8 cellular contexts compared by ENCODE assay signal in the genomic region with DNA sequence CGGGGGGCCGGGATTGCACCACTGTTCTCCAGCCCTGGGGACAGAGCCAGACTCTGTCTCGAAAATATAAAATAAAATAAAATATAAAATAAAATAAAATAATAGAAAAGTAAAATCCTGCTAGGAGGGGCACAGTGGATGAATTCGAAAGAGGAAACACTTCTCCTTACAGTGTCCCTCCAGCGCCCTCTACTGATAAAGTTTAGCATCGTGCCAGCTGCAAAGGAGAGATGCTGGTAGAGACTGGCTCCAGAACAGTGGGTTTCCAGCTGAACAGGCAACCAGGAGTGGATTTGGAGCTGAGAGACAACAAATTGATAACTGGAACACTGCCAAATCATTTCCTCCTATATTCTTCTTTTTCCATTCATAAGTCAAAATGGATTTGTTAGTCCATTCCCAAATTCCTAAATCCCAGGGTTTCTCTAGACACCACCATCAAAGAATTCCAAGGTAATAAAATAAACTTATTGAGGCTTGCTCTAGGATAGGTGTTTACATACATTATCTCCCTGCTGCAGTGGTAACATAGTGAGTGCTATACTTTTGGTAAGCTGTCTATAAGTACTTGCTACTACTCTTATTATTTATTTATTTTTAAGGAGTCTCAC. TPM values are rescaled to one million over a fixed set of nuclear protein-coding genes. Genes with fewer than 3 reads are reported as not detected.
A peak's percentile ranks its signal among the peaks of the same experiment; 100 is the strongest.
DNase-seq lines count a peak whose midpoint lies in the region; ATAC-seq and TF ChIP-seq lines count a peak whose summit lies in the region.

No MANE protein-coding gene starts in this region.

- H3K27me3 ChIP-seq in Loucy (ENCODE audit: insufficient read depth, low read length, poor library complexity, severe bottlenecking): no peaks in the 10 kb centered on the region
- no peaks in the 10 kb centered on the region for H3K27me3 ChIP-seq in RWPE2 (ENCODE audit: insufficient read depth, poor library complexity, severe bottlenecking)
- H3K27me3 ChIP-seq in foreskin keratinocyte: peaks cover 15% of the 10 kb centered on the region
- H3K27me3 ChIP-seq in parathyroid adenoma (ENCODE audit: control insufficient read depth, insufficient read depth, low read length): no peaks in the 10 kb centered on the region
- H3K27me3 ChIP-seq in upper lobe of left lung: no peaks in the 10 kb centered on the region

- 25 to 29% methylated on average over 6 of the region's 6 CpGs for WGBS in upper lobe of left lung, 2 donors

- H3K4me3 Mint-ChIP-seq in activated T-helper 17 cell treated with anti-CD3 and anti-CD28 coated beads, Interleukin-2, amount 50 U/mL, for 72 hours: no peak overlapping the region

- H3K9me3 Mint-ChIP-seq in activated T-helper 17 cell treated with anti-CD3 and anti-CD28 coated beads, Interleukin-2, amount 50 U/mL, for 72 hours: no peaks in the 10 kb centered on the region

- peak; percentile 74 for DNase-seq in D341Med (ENCODE audit: low spot score)
- DNase-seq in RWPE2 (ENCODE audit: low spot score): no peak
- peak in 1 of 2 donors; percentile 52 for DNase-seq in foreskin keratinocyte
- DNase-seq in upper lobe of left lung: peak; percentile 21 to 64

- H3K4me3 ChIP-seq in Loucy (ENCODE audit: low read length, poor library complexity, severe bottlenecking) (peak overlapping the region; percentile 31), RWPE2 (ENCODE audit: severe bottlenecking) (no peak overlapping the region), parathyroid adenoma (ENCODE audit: low read depth, low read length) (no peak overlapping the region), upper lobe of left lung (no peak overlapping the region)

- no peaks in the 10 kb centered on the region for H3K9me2 ChIP-seq in Loucy (replicated peaks; ENCODE audit: low read depth, low read length)

- no peaks in the 10 kb centered on the region for H4K20me1 ChIP-seq in Loucy (ENCODE audit: insufficient read depth, low read length, poor library complexity, severe bottlenecking)

- peak; percentile 80 for TF ChIP-seq CTCF in Loucy (conservative IDR thresholded peaks at IDR 0.05; ENCODE audit: low read length)
- TF ChIP-seq CTCF in RWPE2 (IDR thresholded peaks at IDR 0.05; ENCODE audit: poor library complexity, severe bottlenecking): peak; percentile 81
- peak; percentile 80 for TF ChIP-seq CTCF in foreskin keratinocyte (conservative IDR thresholded peaks at IDR 0.05)
- TF ChIP-seq CTCF in parathyroid adenoma (IDR thresholded peaks at IDR 0.05): peak; percentile 44
- TF ChIP-seq CTCF in upper lobe of left lung (IDR thresholded peaks at IDR 0.05): peak; percentile 35 to 81 (median 52)

- H3K36me3 ChIP-seq in Loucy (ENCODE audit: insufficient read depth, low read length): no peaks in the 10 kb centered on the region
- H3K36me3 ChIP-seq in RWPE2 (ENCODE audit: low read depth): no peaks in the 10 kb centered on the region
- H3K36me3 ChIP-seq in parathyroid adenoma (ENCODE audit: control insufficient read depth, insufficient read depth, low read length): no peaks in the 10 kb centered on the region
- no peaks in the 10 kb centered on the region for H3K36me3 ChIP-seq in upper lobe of left lung

- no peak overlapping the region for H3K9ac ChIP-seq in Loucy (ENCODE audit: low read depth, low read length, poor library complexity, severe bottlenecking)
- H3K9ac ChIP-seq in parathyroid adenoma: no peak overlapping the region

- ATAC-seq in GM21576 (IDR thresholded peaks at IDR 0.05; ENCODE audit: unreplicated experiment): peak; percentile 52
- peak; percentile 66 for ATAC-seq in RWPE2 (ENCODE audit: low read depth)
- peak; percentile 63 for ATAC-seq in activated T-helper 17 cell treated with anti-CD3 and anti-CD28 coated beads, Interleukin-2, amount 50 U/mL, for 72 hours (replicated peaks)
- peak; percentile 72 for ATAC-seq in foreskin keratinocyte
- ATAC-seq in upper lobe of left lung (ENCODE audit: low FRiP score in 2 of 2): peak; percentile 82 to 83

- H3K4me2 ChIP-seq in Loucy (ENCODE audit: low read depth, low read length, poor library complexity, severe bottlenecking) (peak overlapping the region; percentile 37), parathyroid adenoma (ENCODE audit: low read length) (no peak overlapping the region)

- H3K27me3 Mint-ChIP-seq in activated T-helper 17 cell treated with anti-CD3 and anti-CD28 coated beads, Interleukin-2, amount 50 U/mL, for 72 hours: peaks cover 11% of the 10 kb centered on the region

- peak overlapping the region; percentile 25 for H2AFZ ChIP-seq in Loucy (ENCODE audit: low read length)
- H2AFZ ChIP-seq in parathyroid adenoma: no peak overlapping the region

- H3K36me3 Mint-ChIP-seq in activated T-helper 17 cell treated with anti-CD3 and anti-CD28 coated beads, Interleukin-2, amount 50 U/mL, for 72 hours (ENCODE audit: low read depth): no peaks in the 10 kb centered on the region

- H3K9me3 ChIP-seq in Loucy (ENCODE audit: insufficient read depth, low read depth, low read length) (no peaks in the 10 kb centered on the region), RWPE2 (ENCODE audit: severe bottlenecking) (no peaks in the 10 kb centered on the region), parathyroid adenoma (ENCODE audit: control insufficient read depth, low read length) (no peaks in the 10 kb centered on the region), upper lobe of left lung (no peaks in the 10 kb centered on the region)

- no peak for TF ChIP-seq POLR2A in upper lobe of left lung (IDR thresholded peaks at IDR 0.05)

- TF ChIP-seq EP300 in upper lobe of left lung (IDR thresholded peaks at IDR 0.05): no peak

- H3K4me1 ChIP-seq in Loucy (ENCODE audit: insufficient read depth, low read length, poor library complexity, severe bottlenecking): no peaks in the 10 kb centered on the region
- no peaks in the 10 kb centered on the region for H3K4me1 ChIP-seq in RWPE2 (ENCODE audit: insufficient read depth, poor library complexity, severe bottlenecking)
- H3K4me1 ChIP-seq in foreskin keratinocyte: no peaks in the 10 kb centered on the region
- H3K4me1 ChIP-seq in parathyroid adenoma: no peaks in the 10 kb centered on the region
- H3K4me1 ChIP-seq in upper lobe of left lung: peaks cover 0 to 9% (median 2%) of the 10 kb centered on the region in 4 donors

- no peak overlapping the region for H3K27ac Mint-ChIP-seq in activated T-helper 17 cell treated with anti-CD3 and anti-CD28 coated beads, Interleukin-2, amount 50 U/mL, for 72 hours

- no peak overlapping the region for H3K27ac ChIP-seq in RWPE2 (ENCODE audit: poor library complexity, severe bottlenecking)
- no peak overlapping the region for H3K27ac ChIP-seq in foreskin keratinocyte
- no peak overlapping the region for H3K27ac ChIP-seq in parathyroid adenoma
- H3K27ac ChIP-seq in upper lobe of left lung: no peak overlapping the region

- H3F3A ChIP-seq in Loucy (ENCODE audit: low read depth): no peaks in the 10 kb centered on the region

- H3K79me2 ChIP-seq in Loucy (ENCODE audit: insufficient read depth, low read length) (no peaks in the 10 kb centered on the region), parathyroid adenoma (no peaks in the 10 kb centered on the region)

- H3K4me1 Mint-ChIP-seq in activated T-helper 17 cell treated with anti-CD3 and anti-CD28 coated beads, Interleukin-2, amount 50 U/mL, for 72 hours: no peaks in the 10 kb centered on the region

RNA-seq across cellular contexts. Expression of a gene that starts 31.7 kb away (rescaled TPM):
- 10 to 100 TPM; 14.7 to 25.8 TPM for total RNA-seq in activated T-helper 17 cell treated with anti-CD3 and anti-CD28 coated beads, Interleukin-2, amount 50 U/mL, for 72 hours
- 38.1 and 41.5 TPM in 2 replicates for total RNA-seq in foreskin keratinocyte
- 32.5 and 37.6 TPM in 2 replicates for polyA plus RNA-seq in foreskin keratinocyte
- 10 to 100 TPM in 2 of 6 donors, 1 to 10 TPM in 4; 2.6 to 18.0 (median 9.5) TPM for total RNA-seq in upper lobe of left lung

RNA-seq across cellular contexts. Expression of a gene that starts 32.4 kb away (rescaled TPM):
- not detected for total RNA-seq in activated T-helper 17 cell treated with anti-CD3 and anti-CD28 coated beads, Interleukin-2, amount 50 U/mL, for 72 hours
- total RNA-seq in foreskin keratinocyte (not detected in 2 replicates), upper lobe of left lung (10 to 100 TPM; 13.8 to 68.6 (median 30.2) TPM)
- not detected in 2 replicates for polyA plus RNA-seq in foreskin keratinocyte

Comparison
In these comparisons a context has a peak if more than half of its experiments do, and no peak if none do; other contexts are left out.
1. RNA of a gene that starts 32.4 kb away (total RNA-seq): 13.8 to 68.6 TPM in upper lobe of left lung; not detected in activated T-helper 17 cell treated with anti-CD3 and anti-CD28 coated beads, Interleukin-2, amount 50 U/mL, for 72 hours and not detected in foreskin keratinocyte; every median in the first group is over 10 times any median in the second.
2. Peak in every context shown above with its lines, with median percentiles within 50 percentile points of each other: ATAC-seq and CTCF ChIP-seq.